ENCODE assay signal across 10 cellular contexts in the genomic region with DNA sequence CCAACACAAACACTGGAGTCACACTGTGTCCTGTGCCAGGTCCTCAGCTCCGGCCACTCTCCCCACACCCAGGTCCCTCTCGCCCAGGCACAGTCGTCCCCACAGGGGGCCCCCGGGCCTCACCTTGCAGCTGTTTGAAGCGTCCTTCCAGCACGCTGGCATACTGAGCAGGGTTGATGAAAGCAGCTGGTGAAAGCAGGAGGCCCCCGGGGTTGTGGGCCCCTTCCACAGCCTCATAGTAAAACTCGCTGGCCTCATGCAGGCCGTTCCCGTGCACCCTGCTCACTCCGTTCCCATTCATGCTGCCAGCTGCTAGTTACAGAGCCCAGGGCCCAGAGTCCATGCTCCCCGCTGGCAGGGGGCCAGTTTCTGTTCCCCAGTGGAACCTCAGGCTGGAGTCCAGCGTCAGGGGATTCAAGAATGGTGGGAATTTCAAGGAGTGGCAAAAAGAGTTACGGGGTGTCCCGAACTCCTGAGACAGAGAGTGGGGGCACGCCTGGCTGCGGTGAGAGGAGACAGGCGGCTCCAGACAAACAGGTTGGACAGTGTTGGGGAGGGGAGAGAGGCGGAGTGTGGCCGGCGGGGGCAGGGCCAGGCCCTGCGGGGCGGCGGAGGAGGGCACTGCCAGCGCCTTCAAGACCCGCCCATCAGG. TPM values are rescaled to one million over a fixed set of nuclear protein-coding genes. Genes with fewer than 3 reads are reported as not detected.
DNase-seq lines count a peak whose midpoint lies in the region; ATAC-seq and TF ChIP-seq lines count a peak whose summit lies in the region.
"Had no signal": no experiment of that assay in that cellular context is flagged by ENCODE, and none has a peak within 500 bp of the region (broad histone marks: within the 10 kb centered on the region; RNA-seq: fewer than 3 reads in every experiment).

No MANE protein-coding gene starts in this region.

- H3K4me3 ChIP-seq in SJCRH30 (peak overlapping the region; percentile 31), iPS-20b (ENCODE audit: low read length) (peak overlapping the region; percentile 4; the same call in 1 of the 2 replicates), parathyroid adenoma (ENCODE audit: low read depth, low read length) (peak overlapping the region; percentile 46), Karpas-422 (ENCODE audit: low read length) (no peak overlapping the region)

- H4K20me1 ChIP-seq in Karpas-422 (ENCODE audit: insufficient read depth, low read depth, low read length): no peaks in the 10 kb centered on the region

- no peak for TF ChIP-seq CTCF in parathyroid adenoma (IDR thresholded peaks at IDR 0.05)

- H3K4me2 ChIP-seq in parathyroid adenoma (ENCODE audit: low read length) (peak overlapping the region; percentile 50), Karpas-422 (ENCODE audit: low read depth, low read length, poor library complexity, severe bottlenecking) (no peak overlapping the region)

- H3K79me2 ChIP-seq in parathyroid adenoma: no peaks in the 10 kb centered on the region
- 0 out of 2 replicates have a peak, but pooled peaks cover 5% of the 10 kb centered on the region for H3K79me2 ChIP-seq in Karpas-422 (ENCODE audit: low read length)

- no peaks in the 10 kb centered on the region for H3K9me3 ChIP-seq in ES-I3 (ENCODE audit: control insufficient read depth, insufficient read depth, low read length)
- H3K9me3 ChIP-seq in SJCRH30 (replicated peaks): no peaks in the 10 kb centered on the region
- H3K9me3 ChIP-seq in iPS-20b (ENCODE audit: insufficient read depth, low read depth, low read length): no peaks in the 10 kb centered on the region
- no peaks in the 10 kb centered on the region for H3K9me3 ChIP-seq in parathyroid adenoma (ENCODE audit: control insufficient read depth, low read length)
- no peaks in the 10 kb centered on the region for H3K9me3 ChIP-seq in Karpas-422 (ENCODE audit: low read length)

- H3K4me1 ChIP-seq in ES-I3 (ENCODE audit: insufficient read depth, low read length): peaks cover 30% of the 10 kb centered on the region
- peaks cover 22% of the 10 kb centered on the region for H3K4me1 ChIP-seq in SJCRH30
- H3K4me1 ChIP-seq in iPS-20b (ENCODE audit: insufficient read depth, low read length): peaks cover 3% of the 10 kb centered on the region; the same call in 1 of the 2 replicates
- H3K4me1 ChIP-seq in parathyroid adenoma: peaks cover 11% of the 10 kb centered on the region
- peaks cover 18% of the 10 kb centered on the region for H3K4me1 ChIP-seq in Karpas-422 (ENCODE audit: low read length)

- H3K9ac ChIP-seq in ES-I3 (ENCODE audit: low read depth, low read length) (peak overlapping the region; percentile 25; the same call in 1 of the 2 replicates), iPS-20b (ENCODE audit: low read depth, low read length) (no peak overlapping the region), parathyroid adenoma (no peak overlapping the region), Karpas-422 (ENCODE audit: low read length) (no peak overlapping the region)

- ATAC-seq in HG03095 (IDR thresholded peaks at IDR 0.05; ENCODE audit: unreplicated experiment): no peak

- H3K27me3 ChIP-seq in SJCRH30: no peaks in the 10 kb centered on the region
- no peaks in the 10 kb centered on the region for H3K27me3 ChIP-seq in iPS-20b (ENCODE audit: insufficient read depth, low read length)
- H3K27me3 ChIP-seq in parathyroid adenoma (ENCODE audit: control insufficient read depth, insufficient read depth, low read length): no peaks in the 10 kb centered on the region
- no peaks in the 10 kb centered on the region for H3K27me3 ChIP-seq in Karpas-422 (ENCODE audit: low read length)

- H3K9me2 ChIP-seq in Karpas-422 (replicated peaks; ENCODE audit: insufficient read depth, low read length): no peaks in the 10 kb centered on the region

- H2AFZ ChIP-seq in parathyroid adenoma (peak overlapping the region; percentile 45), Karpas-422 (ENCODE audit: low read length) (no peak overlapping the region)

- no peak overlapping the region for H3K27ac ChIP-seq in SJCRH30
- no peak overlapping the region for H3K27ac ChIP-seq in iPS-20b (ENCODE audit: low read length)
- H3K27ac ChIP-seq in parathyroid adenoma: peak overlapping the region; percentile 4
- no peak overlapping the region for H3K27ac ChIP-seq in Karpas-422 (ENCODE audit: low read length)

- H3K36me3 ChIP-seq in ES-I3 (ENCODE audit: insufficient read depth, low read length): peaks cover 2% of the 10 kb centered on the region; the same call in 1 of the 2 replicates
- H3K36me3 ChIP-seq in SJCRH30: no peaks in the 10 kb centered on the region
- H3K36me3 ChIP-seq in iPS-20b (ENCODE audit: insufficient read depth, low read depth, low read length): peaks cover 47% of the 10 kb centered on the region
- H3K36me3 ChIP-seq in parathyroid adenoma (ENCODE audit: control insufficient read depth, insufficient read depth, low read length): no peaks in the 10 kb centered on the region
- H3K36me3 ChIP-seq in Karpas-422 (ENCODE audit: insufficient read depth, low read length): no peaks in the 10 kb centered on the region; the same call in 1 of the 2 replicates

- DNase-seq in SJCRH30: peak; percentile 54 to 69
- no peak for DNase-seq in DMS 273 treated with DMSO at 0.1 percent for 48 hours (lab: John Stamatoyannopoulos, UW)
- DNase-seq in Karpas-422: no peak
- DNase-seq in NCI-H69 (lab: John Stamatoyannopoulos, UW): no peak
- DNase-seq: activated CD4-positive, alpha-beta T cell treated with anti-CD3 and anti-CD28 coated beads, Interleukin-2, amount 50 U/mL, for 4 hours; NCI-H446 treated with DMSO at 0.1 percent for 48 hours had no signal

RNA-seq across cellular contexts. Expression of a gene that starts 10.6 kb away (rescaled TPM):
- total RNA-seq in SJCRH30 (2014; rRNA removed; shearing (Covaris generic)): 4.8 and 8.5 TPM in 2 replicates
- total RNA-seq in Karpas-422 (2014; rRNA removed; shearing (Covaris generic); ENCODE audit: low replicate concordance): 18.9 and 72.0 TPM in 2 replicates

RNA-seq across cellular contexts. Expression of a gene that starts 40.8 kb away (rescaled TPM):
- total RNA-seq in SJCRH30 (2014; rRNA removed; shearing (Covaris generic)): 23.7 and 24.7 TPM in 2 replicates
- total RNA-seq in Karpas-422 (2014; rRNA removed; shearing (Covaris generic); ENCODE audit: low replicate concordance): 39.5 and 43.2 TPM in 2 replicates

Comparison
In these comparisons a context has a peak if more than half of its experiments do, and no peak if none do; other contexts are left out.
1. DNase-seq: peak in SJCRH30 (2 of 2); none in DMS 273 treated with DMSO at 0.1 percent for 48 hours (single experiment), Karpas-422 (single experiment) and NCI-H69 (single experiment).